In genomic region chr2:128304330-128304714, GRCh38 we compare ENCODE assay signal across 12 cellular contexts. TPM values are rescaled to one million over a fixed set of nuclear protein-coding genes. Genes with fewer than 3 reads are reported as not detected.
DNase-seq lines count a peak whose midpoint lies in the region; ATAC-seq and TF ChIP-seq lines count a peak whose summit lies in the region.
"Had no signal": no experiment of that assay in that cellular context is flagged by ENCODE, and none has a peak within 500 bp of the region (broad histone marks: within the 10 kb centered on the region; RNA-seq: fewer than 3 reads in every experiment).

No MANE protein-coding gene starts in this region.

- no TSS peak for BruUV-seq in PC-3 (replicated peaks; lab: Mats Ljungman, UMichigan)

- peak overlapping the region; percentile 76; the same call in 1 of the 2 replicates for H3K4me2 ChIP-seq in PC-3 (ENCODE audit: low read length)

- intact Hi-C loops in PC-3 (cut with micrococcal nuclease) (loop anchor here (10.0 kb wide), 2 partner anchors 70 to 240 kb away; no protein-coding TSS in a partner anchor), transverse colon (cut with DNase I; ENCODE audit: low total_unique reads) (no loop called here), upper lobe of right lung (cut with DNase I) (no loop called here)

- peaks cover 72% of the 10 kb centered on the region for H3K4me1 Mint-ChIP-seq in nephron
- H3K4me1 Mint-ChIP-seq: activated CD4-positive, alpha-beta T cell treated with anti-CD3 and anti-CD28 coated beads, Interleukin-2, amount 10 ng/mL, durations not matched to agents 24 days and 14 days had no signal

- no peaks in the 10 kb centered on the region for H3K9me3 ChIP-seq in PC-3 (ENCODE audit: low read length)
- H3K9me3 ChIP-seq in duodenal mucosa (ENCODE audit: control insufficient read depth in 1 of 2, low read length in 2 of 2), result no peaks in the 10 kb centered on the region
- H3K9me3 ChIP-seq in transverse colon, result no peaks in the 10 kb centered on the region
- H3K9me3 ChIP-seq in upper lobe of right lung, result no peaks in the 10 kb centered on the region
- H3K9me3 ChIP-seq: heart left ventricle had no signal

- peak overlapping the region; percentile 96 for H3K27ac ChIP-seq in PC-3 (ENCODE audit: low read length)
- peak overlapping the region; percentile 5 for H3K27ac ChIP-seq in duodenal mucosa (ENCODE audit: low read depth, low read length)
- peak overlapping the region; percentile 69 to 92 (median 81) for H3K27ac ChIP-seq in transverse colon
- H3K27ac ChIP-seq in upper lobe of right lung, result no peak overlapping the region

- in situ Hi-C loops in transverse colon (cut with MboI; ENCODE audit: low pct_ligation_motif_present in 1 of 4, low pct_unique_long_range_greater_than_20kb in 1 of 4, low sequenced_read_pairs in 3 of 4), result no loop called here

- TF ChIP-seq POLR2A in transverse colon (IDR thresholded peaks at IDR 0.05), result no peak

- no peaks in the 10 kb centered on the region for H3F3A ChIP-seq in PC-3 (ENCODE audit: low read length, unreplicated experiment)

- H3K36me3 Mint-ChIP-seq in nephron (ENCODE audit: low read depth), result peaks cover 4% of the 10 kb centered on the region
- H3K36me3 Mint-ChIP-seq: activated naive CD8-positive, alpha-beta T cell treated with anti-CD3 and anti-CD28 coated beads, Interleukin-2, amount 10 ng/mL, durations not matched to agents 7 days and 5 days had no signal

- H3K79me2 ChIP-seq in PC-3 (ENCODE audit: low read length), result peaks cover 36% of the 10 kb centered on the region

- no peaks in the 10 kb centered on the region; the same call in 1 of the 2 replicates for H4K20me1 ChIP-seq in PC-3 (ENCODE audit: low read length)

- H3K9ac ChIP-seq in PC-3 (ENCODE audit: low read length), result no peak overlapping the region; the same call in 1 of the 2 replicates
- no peak overlapping the region for H3K9ac ChIP-seq in duodenal mucosa (ENCODE audit: low read depth in 1 of 2, low read length in 2 of 2)

- H3K4me1 ChIP-seq in PC-3 (ENCODE audit: insufficient read depth, low read length) (peaks cover 27% of the 10 kb centered on the region), duodenal mucosa (ENCODE audit: control insufficient read depth in 1 of 2, insufficient read depth in 2 of 2, low read length in 2 of 2) (peaks cover 54 to 80% of the 10 kb centered on the region in 2 donors), transverse colon (peaks cover 45 to 66% (median 57%) of the 10 kb centered on the region in 4 donors), upper lobe of right lung (peaks cover 46% of the 10 kb centered on the region)

- WGBS in transverse colon (ENCODE audit: low coverage in 1 of 2), 2 donors, result 88% methylated on average over 5 of the region's 5 CpGs; no CpG with 5 or more reads in 1 of the 2 donors

- TF ChIP-seq CTCF in PC-3 (conservative IDR thresholded peaks at IDR 0.05; ENCODE audit: low read depth, low read length) (no peak), nephron (IDR thresholded peaks at IDR 0.05; ENCODE audit: unreplicated experiment in 3 of 3) (no peak), transverse colon (IDR thresholded peaks at IDR 0.05) (no peak), upper lobe of right lung (IDR thresholded peaks at IDR 0.05) (no peak)

- H3K9me3 Mint-ChIP-seq in nephron, result no peaks in the 10 kb centered on the region
- H3K9me3 Mint-ChIP-seq: activated CD4-positive, alpha-beta T cell treated with anti-CD3 and anti-CD28 coated beads, Interleukin-2, amount 10 ng/mL, durations not matched to agents 24 days and 14 days; activated naive CD8-positive, alpha-beta T cell treated with anti-CD3 and anti-CD28 coated beads, Interleukin-2, amount 10 ng/mL, durations not matched to agents 7 days and 5 days; CD4-positive, alpha-beta T cell had no signal

- TF ChIP-seq EP300 in transverse colon (IDR thresholded peaks at IDR 0.05; ENCODE audit: low read depth), result no peak

- no peak overlapping the region for H2AFZ ChIP-seq in PC-3 (ENCODE audit: low read length)

- CTCF ChIA-PET in PC-3 (lab: Charles Lee), result no interaction called here

- no peaks in the 10 kb centered on the region for H3K27me3 Mint-ChIP-seq in nephron (ENCODE audit: low read depth)
- H3K27me3 Mint-ChIP-seq: activated CD4-positive, alpha-beta T cell treated with anti-CD3 and anti-CD28 coated beads, Interleukin-2, amount 10 ng/mL, durations not matched to agents 24 days and 14 days; activated naive CD8-positive, alpha-beta T cell treated with anti-CD3 and anti-CD28 coated beads, Interleukin-2, amount 10 ng/mL, durations not matched to agents 7 days and 5 days; CD4-positive, alpha-beta T cell had no signal

- no peaks in the 10 kb centered on the region for H3K27me3 ChIP-seq in PC-3 (ENCODE audit: low read length)
- H3K27me3 ChIP-seq in duodenal mucosa (ENCODE audit: control insufficient read depth in 1 of 2, insufficient read depth in 2 of 2, low read length in 2 of 2), result no peaks in the 10 kb centered on the region
- no peaks in the 10 kb centered on the region for H3K27me3 ChIP-seq in transverse colon
- H3K27me3 ChIP-seq in upper lobe of right lung, result no peaks in the 10 kb centered on the region
- H3K27me3 ChIP-seq: heart left ventricle had no signal

- ATAC-seq in PC-3 (no peak), upper lobe of right lung (no peak), HG02623 (IDR thresholded peaks at IDR 0.05; ENCODE audit: unreplicated experiment) (no peak)

- H3K4me3 ChIP-seq in PC-3 (ENCODE audit: low read length) (no peak overlapping the region), duodenal mucosa (ENCODE audit: low read depth in 1 of 2, low read length in 2 of 2) (no peak overlapping the region), transverse colon (no peak overlapping the region), upper lobe of right lung (no peak overlapping the region)
- H3K4me3 ChIP-seq: heart left ventricle had no signal

- H3K9me2 ChIP-seq in PC-3 (replicated peaks; ENCODE audit: low read length), result no peaks in the 10 kb centered on the region

- DNase-seq in PC-3 (no peak), transverse colon (no peak), upper lobe of right lung (no peak)
- DNase-seq in activated effector memory CD4-positive, alpha-beta T cell treated with anti-CD3 and anti-CD28 coated beads, Interleukin-2, amount 50 U/mL, for 16 hours, result no peak
- DNase-seq: activated CD4-positive, alpha-beta T cell treated with anti-CD3 and anti-CD28 coated beads, Interleukin-2, amount 10 ng/mL, durations not matched to agents 24 days and 14 days; activated naive CD8-positive, alpha-beta T cell treated with anti-CD3 and anti-CD28 coated beads, Interleukin-2, amount 10 ng/mL, durations not matched to agents 7 days and 5 days; CD4-positive, alpha-beta T cell; stimulated activated CD8-positive, alpha-beta memory T cell treated with anti-CD3 and anti-CD28 coated beads, Interleukin-4, amount 100 ng/mL, for 48 hours had no signal

- peak overlapping the region in 2 of 3 experiments; percentile 76 to 79 for H3K27ac Mint-ChIP-seq in nephron
- H3K27ac Mint-ChIP-seq: activated CD4-positive, alpha-beta T cell treated with anti-CD3 and anti-CD28 coated beads, Interleukin-2, amount 10 ng/mL, durations not matched to agents 24 days and 14 days; activated naive CD8-positive, alpha-beta T cell treated with anti-CD3 and anti-CD28 coated beads, Interleukin-2, amount 10 ng/mL, durations not matched to agents 7 days and 5 days; CD4-positive, alpha-beta T cell had no signal

- POLR2A ChIA-PET in PC-3 (lab: Charles Lee; ENCODE audit: unreplicated experiment), result interaction anchor here (0.6 kb wide), 1 partner anchor 87 kb away, joined by 3 read pairs; no protein-coding TSS in a partner anchor

- H3K36me3 ChIP-seq in PC-3 (ENCODE audit: low read depth, low read length) (no peaks in the 10 kb centered on the region), duodenal mucosa (ENCODE audit: control insufficient read depth in 1 of 2, insufficient read depth in 2 of 2, low read length in 2 of 2) (no peaks in the 10 kb centered on the region), transverse colon (no peaks in the 10 kb centered on the region), upper lobe of right lung (no peaks in the 10 kb centered on the region)
- H3K36me3 ChIP-seq: heart left ventricle had no signal

- no peak overlapping the region for H3K4me3 Mint-ChIP-seq in nephron
- H3K4me3 Mint-ChIP-seq: activated CD4-positive, alpha-beta T cell treated with anti-CD3 and anti-CD28 coated beads, Interleukin-2, amount 10 ng/mL, durations not matched to agents 24 days and 14 days; activated naive CD8-positive, alpha-beta T cell treated with anti-CD3 and anti-CD28 coated beads, Interleukin-2, amount 10 ng/mL, durations not matched to agents 7 days and 5 days; CD4-positive, alpha-beta T cell had no signal

RNA-seq across cellular contexts. Expression of gene HS6ST1, which starts 14.3 kb away (rescaled TPM):
- 21.5 and 25.6 TPM in 2 replicates for total RNA-seq in PC-3 (2014; rRNA removed)
- total RNA-seq in transverse colon, result 10 to 100 TPM; 16.1 to 38.6 (median 26.5) TPM
- 33.2 TPM for total RNA-seq in upper lobe of right lung
